6 cellular contexts compared by ENCODE assay signal in the genomic region with DNA sequence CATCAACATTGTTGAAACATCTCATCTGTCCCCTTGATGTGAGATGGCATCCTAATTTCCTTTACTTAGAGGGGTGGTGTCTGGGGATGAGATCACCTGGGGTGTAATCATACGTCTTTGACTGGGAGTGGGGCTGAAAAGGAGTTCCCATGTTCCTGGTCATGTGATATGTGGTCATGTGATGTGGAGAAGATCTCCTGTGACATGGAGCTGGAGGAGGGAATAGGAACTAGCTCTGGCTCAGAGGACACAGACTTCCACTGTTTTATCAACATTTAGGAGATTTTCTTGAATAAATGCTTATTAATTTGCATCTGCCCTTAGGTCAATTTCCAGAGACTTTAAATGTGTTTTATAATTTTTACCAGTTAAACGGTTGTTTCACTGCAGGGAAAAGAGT.
DNase-seq lines count a peak whose midpoint lies in the region; TF ChIP-seq lines count a peak whose summit lies in the region.
"Not testable (repeated sequence)": the region's sequence is repeated elsewhere in the genome, so short reads cannot be mapped to it uniquely, and the experiment has no call there.

No MANE protein-coding gene starts in this region.

- H3K9ac ChIP-seq in Karpas-422 (ENCODE audit: low read length); SK-N-SH: not testable (repeated sequence)

- not testable (repeated sequence) for H3K79me2 ChIP-seq in Karpas-422 (ENCODE audit: low read length); SK-N-SH (ENCODE audit: insufficient read depth)

- H2AFZ ChIP-seq in Karpas-422 (ENCODE audit: low read length), result not testable (repeated sequence)
- H2AFZ ChIP-seq in SK-N-SH (ENCODE audit: low read depth), result 0 out of 2 replicates have a peak overlapping the region, but pooled peaks have one; percentile 52
- H2AFZ ChIP-seq in neuron (ENCODE audit: low read depth, low read length), result peak overlapping the region; percentile 6

- not testable (repeated sequence) for TF ChIP-seq CTCF in SK-N-SH (IDR thresholded peaks at IDR 0.05); esophagus muscularis mucosa (IDR thresholded peaks at IDR 0.05)

- not testable (repeated sequence) for TF ChIP-seq EP300 in SK-N-SH (IDR thresholded peaks at IDR 0.05; ENCODE audit: borderline replicate concordance in 1 of 2, low read depth in 1 of 2, low read length in 1 of 2); esophagus muscularis mucosa (IDR thresholded peaks at IDR 0.05)

- not testable (repeated sequence) for TF ChIP-seq POLR2A in esophagus muscularis mucosa (IDR thresholded peaks at IDR 0.05; ENCODE audit: low read depth)

- not testable (repeated sequence) for H3K9me2 ChIP-seq in Karpas-422 (replicated peaks; ENCODE audit: insufficient read depth, low read length); SK-N-SH

- DNase-seq in Daoy (ENCODE audit: low read depth) (peak; percentile 14), HT1080 (ENCODE audit: low read depth) (peak; percentile 67), Karpas-422 (peak; percentile 20), esophagus muscularis mucosa (ENCODE audit: extremely low spot score) (peak; percentile 78)
- not testable (repeated sequence) for DNase-seq in SK-N-SH

- POLR2A ChIA-PET in SK-N-SH (lab: Yijun Ruan, JAX), result not testable (repeated sequence)

- H3K9me3 ChIP-seq in Karpas-422 (ENCODE audit: low read length), result peaks cover 50% of the 10 kb centered on the region
- not testable (repeated sequence) for H3K9me3 ChIP-seq in SK-N-SH; neuron (ENCODE audit: low read length)
- H3K9me3 ChIP-seq in esophagus muscularis mucosa, result peaks cover 0 to 16% (median 5%) of the 10 kb centered on the region in 4 donors

- CTCF ChIA-PET in SK-N-SH (lab: Yijun Ruan, JAX), result not testable (repeated sequence)

- H4K20me1 ChIP-seq in Karpas-422 (ENCODE audit: insufficient read depth, low read depth, low read length); SK-N-SH (ENCODE audit: insufficient read depth): not testable (repeated sequence)

- H3K4me2 ChIP-seq in Karpas-422 (ENCODE audit: low read depth, low read length, poor library complexity, severe bottlenecking); SK-N-SH: not testable (repeated sequence)

- not testable (repeated sequence) for H3F3A ChIP-seq in SK-N-SH (replicated peaks; ENCODE audit: insufficient read depth)

- TF ChIP-seq RAD21 in SK-N-SH (IDR thresholded peaks at IDR 0.05; ENCODE audit: low read length), result not testable (repeated sequence)

- not testable (repeated sequence) for H3K36me3 ChIP-seq in Karpas-422 (ENCODE audit: insufficient read depth, low read length); SK-N-SH (replicated peaks in 1 of 2; ENCODE audit: control insufficient read depth in 1 of 2, insufficient read depth in 2 of 2, low read length in 1 of 2); esophagus muscularis mucosa; neuron (ENCODE audit: insufficient read depth, low read length)

- H3K4me3 ChIP-seq in Karpas-422 (ENCODE audit: low read length); SK-N-SH (ENCODE audit: low read depth in 2 of 2, low read length in 1 of 2); esophagus muscularis mucosa; neuron (ENCODE audit: low read length): not testable (repeated sequence)

- intact Hi-C loops in esophagus muscularis mucosa (cut with DNase I), result not testable (repeated sequence)

- 1% methylated on average over 2 of the region's 2 CpGs for WGBS in SK-N-SH (ENCODE audit: low lambda C conversion rate)
- WGBS in esophagus muscularis mucosa, result 37% methylated on average over 2 of the region's 2 CpGs

- H3K4me1 ChIP-seq in Karpas-422 (ENCODE audit: low read length); SK-N-SH (ENCODE audit: control insufficient read depth in 1 of 2, insufficient read depth in 2 of 2, low read depth in 1 of 2, low read length in 1 of 2); esophagus muscularis mucosa; neuron (ENCODE audit: insufficient read depth, low read length): not testable (repeated sequence)

- H3K27me3 ChIP-seq in Karpas-422 (ENCODE audit: low read length); SK-N-SH (ENCODE audit: insufficient read depth); esophagus muscularis mucosa; neuron (ENCODE audit: insufficient read depth, low read length): not testable (repeated sequence)

- H3K27ac ChIP-seq in Karpas-422 (ENCODE audit: low read length); SK-N-SH (ENCODE audit: low read depth in 2 of 2, low read length in 1 of 2); esophagus muscularis mucosa (replicated peaks in 1 of 4): not testable (repeated sequence)

TF ChIP-seq in SK-N-SH, 30 proteins besides CTCF, POLR2A, EP300 and RAD21:
- TF ChIP-seq, protein P1, sequence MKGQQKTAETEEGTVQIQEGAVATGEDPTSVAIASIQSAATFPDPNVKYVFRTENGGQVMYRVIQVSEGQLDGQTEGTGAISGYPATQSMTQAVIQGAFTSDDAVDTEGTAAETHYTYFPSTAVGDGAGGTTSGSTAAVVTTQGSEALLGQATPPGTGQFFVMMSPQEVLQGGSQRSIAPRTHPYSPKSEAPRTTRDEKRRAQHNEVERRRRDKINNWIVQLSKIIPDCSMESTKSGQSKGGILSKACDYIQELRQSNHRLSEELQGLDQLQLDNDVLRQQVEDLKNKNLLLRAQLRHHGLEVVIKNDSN (IDR thresholded peaks at IDR 0.05; ENCODE audit: borderline replicate concordance, low read depth), result peak; percentile 35; the same call in 1 of the 2 replicates
